Comparison of ENCODE assay signal across 8 cellular contexts in genomic region chr1:10867138-10867721, GRCh38.
DNase-seq lines count a peak whose midpoint lies in the region; ATAC-seq, FAIRE-seq and TF ChIP-seq lines count a peak whose summit lies in the region.

No MANE protein-coding gene starts in this region.

- H3K79me2 ChIP-seq in osteoblast (ENCODE audit: insufficient read depth, low read length), result no peaks in the 10 kb centered on the region

- H3K4me3 Mint-ChIP-seq in activated T-helper 1 cell treated with anti-CD3 and anti-CD28 coated beads, Interleukin-12 subunit alpha, Interleukin-12 subunit beta, Interleukin-2, Interleukin-4 antibody, amounts not matched to agents 30 ng/mL and 10 ng/mL and 1 ng/mL, durations not matched to agents 14 hours and 24 hours and 36 hours, result peak overlapping the region; percentile 35

- H3K27ac ChIP-seq in foreskin keratinocyte, result no peak overlapping the region
- no peak overlapping the region for H3K27ac ChIP-seq in osteoblast (ENCODE audit: low read depth, low read length)
- H3K27ac ChIP-seq in thyroid gland, result no peak overlapping the region

- H3K9me3 Mint-ChIP-seq in activated T-helper 1 cell treated with anti-CD3 and anti-CD28 coated beads, Interleukin-12 subunit alpha, Interleukin-12 subunit beta, Interleukin-2, Interleukin-4 antibody, amounts not matched to agents 30 ng/mL and 10 ng/mL and 1 ng/mL, durations not matched to agents 14 hours and 24 hours and 36 hours, result no peaks in the 10 kb centered on the region

- peaks cover 67% of the 10 kb centered on the region for H3K27me3 Mint-ChIP-seq in activated T-helper 1 cell treated with anti-CD3 and anti-CD28 coated beads, Interleukin-12 subunit alpha, Interleukin-12 subunit beta, Interleukin-2, Interleukin-4 antibody, amounts not matched to agents 30 ng/mL and 10 ng/mL and 1 ng/mL, durations not matched to agents 14 hours and 24 hours and 36 hours (ENCODE audit: insufficient read depth)

- DNase-seq in C1 segment of cervical spinal cord (lab: John Stamatoyannopoulos, UW) (peak in 9 of 14 donors; percentile 1 to 61 (median 8)), H54 (ENCODE audit: insufficient read length, low spot score) (peak; percentile 58), OCI-M1 (lab: John Stamatoyannopoulos, UW) (peak; percentile 60), foreskin keratinocyte (no peak), osteoblast (ENCODE audit: insufficient read length, low spot score, missing footprints) (peak; percentile 96), thyroid gland (peak; percentile 58 to 61)
- DNase-seq in activated T-helper 1 cell treated with anti-CD3 and anti-CD28 coated beads, Interleukin-12 subunit alpha, Interleukin-12 subunit beta, Interleukin-2, Interleukin-4 antibody, amounts not matched to agents 30 ng/mL and 10 ng/mL and 1 ng/mL, durations not matched to agents 14 hours and 24 hours and 36 hours (ENCODE audit: low spot score), result peak; percentile 48

- ATAC-seq in foreskin keratinocyte, result peak; percentile 68
- no peak for ATAC-seq in HG03097 (IDR thresholded peaks at IDR 0.05; ENCODE audit: low FRiP score, unreplicated experiment)

- peak overlapping the region; percentile 66 for H2AFZ ChIP-seq in osteoblast (ENCODE audit: low read length)

- no peaks in the 10 kb centered on the region for H3K36me3 ChIP-seq in osteoblast (ENCODE audit: insufficient read depth, low read length)
- no peaks in the 10 kb centered on the region for H3K36me3 ChIP-seq in thyroid gland

- no peak for FAIRE-seq in H54 (lab: Jason Lieb, UNC)

- H3K4me1 ChIP-seq in foreskin keratinocyte (no peaks in the 10 kb centered on the region), osteoblast (ENCODE audit: insufficient read depth, low read length) (peaks cover 8% of the 10 kb centered on the region), thyroid gland (peaks cover 4 to 11% of the 10 kb centered on the region in 2 donors)

- no peaks in the 10 kb centered on the region for H3K36me3 Mint-ChIP-seq in activated T-helper 1 cell treated with anti-CD3 and anti-CD28 coated beads, Interleukin-12 subunit alpha, Interleukin-12 subunit beta, Interleukin-2, Interleukin-4 antibody, amounts not matched to agents 30 ng/mL and 10 ng/mL and 1 ng/mL, durations not matched to agents 14 hours and 24 hours and 36 hours (ENCODE audit: low read depth)

- H3K4me3 ChIP-seq in osteoblast (ENCODE audit: insufficient read depth, low read length) (peak overlapping the region; percentile 68), thyroid gland (replicated peaks in 1 of 3) (no peak overlapping the region)

- TF ChIP-seq POLR2A in H54 (IDR thresholded peaks at IDR 0.05; ENCODE audit: low read depth, low read length), result no peak
- no peak for TF ChIP-seq POLR2A in thyroid gland (IDR thresholded peaks at IDR 0.05)

- intact Hi-C loops in activated T-helper 1 cell treated with anti-CD3 and anti-CD28 coated beads, Interleukin-12 subunit alpha, Interleukin-12 subunit beta, Interleukin-2, Interleukin-4 antibody, amounts not matched to agents 30 ng/mL and 10 ng/mL and 1 ng/mL, durations not matched to agents 14 hours and 24 hours and 36 hours (cut with micrococcal nuclease), result loop anchor here (1.0 to 5.0 kb wide), 5 partner anchors 70 to 372 kb away; partner anchors contain the start of gene CASZ1
- intact Hi-C loops in thyroid gland (cut with DNase I), result loop anchor here (5.0 kb wide), 2 partner anchors 355 to 375 kb away; no protein-coding TSS in a partner anchor

- 7 to 8% methylated on average over 8 to 9 of the region's 54 CpGs for WGBS in thyroid gland, 2 donors

- H3K9me3 ChIP-seq in osteoblast (ENCODE audit: low read depth, low read length), result no peaks in the 10 kb centered on the region
- H3K9me3 ChIP-seq in thyroid gland, result no peaks in the 10 kb centered on the region

- H4K20me1 ChIP-seq in osteoblast (ENCODE audit: insufficient read depth, low read length), result no peaks in the 10 kb centered on the region

- TF ChIP-seq CTCF in foreskin keratinocyte (conservative IDR thresholded peaks at IDR 0.05) (peak; percentile 83), osteoblast (IDR thresholded peaks at IDR 0.05; ENCODE audit: extremely low read depth, low read depth, low read length) (peak; percentile 29), thyroid gland (IDR thresholded peaks at IDR 0.05) (peak in 5 of 6 experiments; percentile 51 to 94 (median 84))

- H3K27me3 ChIP-seq in foreskin keratinocyte (peaks cover 22% of the 10 kb centered on the region), osteoblast (ENCODE audit: insufficient read depth, low read length) (peaks cover 49% of the 10 kb centered on the region), thyroid gland (no peaks in the 10 kb centered on the region)

- H3K27ac Mint-ChIP-seq in activated T-helper 1 cell treated with anti-CD3 and anti-CD28 coated beads, Interleukin-12 subunit alpha, Interleukin-12 subunit beta, Interleukin-2, Interleukin-4 antibody, amounts not matched to agents 30 ng/mL and 10 ng/mL and 1 ng/mL, durations not matched to agents 14 hours and 24 hours and 36 hours, result no peak overlapping the region

- H3K4me1 Mint-ChIP-seq in activated T-helper 1 cell treated with anti-CD3 and anti-CD28 coated beads, Interleukin-12 subunit alpha, Interleukin-12 subunit beta, Interleukin-2, Interleukin-4 antibody, amounts not matched to agents 30 ng/mL and 10 ng/mL and 1 ng/mL, durations not matched to agents 14 hours and 24 hours and 36 hours (ENCODE audit: low read depth), result peaks cover 5% of the 10 kb centered on the region

- H3K4me2 ChIP-seq in osteoblast (ENCODE audit: insufficient read depth, low read length), result peak overlapping the region; percentile 83

Comparison
In these comparisons a context has a peak if more than half of its experiments do, and no peak if none do; other contexts are left out.
1. DNase-seq: peak in C1 segment of cervical spinal cord (9 of 14), H54 (single experiment), OCI-M1 (single experiment), activated T-helper 1 cell treated with anti-CD3 and anti-CD28 coated beads, Interleukin-12 subunit alpha, Interleukin-12 subunit beta, Interleukin-2, Interleukin-4 antibody, amounts not matched to agents 30 ng/mL and 10 ng/mL and 1 ng/mL, durations not matched to agents 14 hours and 24 hours and 36 hours (single experiment), osteoblast (single experiment) and thyroid gland (2 of 2); none in foreskin keratinocyte (0 of 2).
2. CTCF ChIP-seq: peak in every context shown above with its lines; median percentile 84 in thyroid gland; 83 in foreskin keratinocyte; 29 in osteoblast.